ENCODE assay signal across 8 cellular contexts in the genomic region with DNA sequence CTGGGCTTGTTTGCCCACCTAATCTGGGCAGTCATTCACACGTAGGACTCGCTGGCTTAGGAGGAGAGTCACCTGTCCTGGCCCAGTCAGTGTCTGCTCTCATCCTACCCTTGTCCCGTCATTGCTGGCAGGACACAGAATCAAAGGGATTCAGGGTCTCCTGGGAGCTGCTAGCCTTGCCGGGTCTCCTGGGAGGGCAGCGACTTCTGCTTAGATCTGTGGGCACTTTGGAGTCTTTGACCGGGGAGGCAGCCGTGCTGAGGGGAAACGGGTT. TPM values are rescaled to one million over a fixed set of nuclear protein-coding genes. Genes with fewer than 3 reads are reported as not detected.
DNase-seq lines count a peak whose midpoint lies in the region; ATAC-seq and TF ChIP-seq lines count a peak whose summit lies in the region.

No MANE protein-coding gene starts in this region.

- 0 to 9% methylated on average over 6 of the region's 8 CpGs for WGBS in tibial nerve, 2 donors

- no peaks in the 10 kb centered on the region for H3K9me3 ChIP-seq in tibial nerve

- no peaks in the 10 kb centered on the region for H3K36me3 Mint-ChIP-seq in activated T-cell treated with anti-CD3 and anti-CD28 coated beads, Interleukin-2, amount 50 U/mL, for 72 hours (ENCODE audit: insufficient read depth in 2 of 2)
- no peaks in the 10 kb centered on the region for H3K36me3 Mint-ChIP-seq in activated T-helper 17 cell treated with anti-CD3 and anti-CD28 coated beads, Interleukin-2, amount 50 U/mL, for 72 hours (ENCODE audit: low read depth)

- peak overlapping the region; percentile 73 to 86 for H3K4me3 Mint-ChIP-seq in activated T-cell treated with anti-CD3 and anti-CD28 coated beads, Interleukin-2, amount 50 U/mL, for 72 hours
- H3K4me3 Mint-ChIP-seq in activated T-helper 17 cell treated with anti-CD3 and anti-CD28 coated beads, Interleukin-2, amount 50 U/mL, for 72 hours, result peak overlapping the region; percentile 86

- no peak for TF ChIP-seq CTCF in tibial nerve (IDR thresholded peaks at IDR 0.05)

- no peak for TF ChIP-seq POLR2A in tibial nerve (IDR thresholded peaks at IDR 0.05)

- TF ChIP-seq EP300 in tibial nerve (IDR thresholded peaks at IDR 0.05), result no peak

- H3K4me1 ChIP-seq in tibial nerve, result peaks cover 0 to 75% (median 60%) of the 10 kb centered on the region in 4 donors

- no peaks in the 10 kb centered on the region for H3K36me3 ChIP-seq in tibial nerve

- no peak for DNase-seq in activated T-cell treated with anti-CD3 and anti-CD28 coated beads, Interleukin-2, amount 50 U/mL, for 72 hours
- no peak for DNase-seq in activated T-cell treated with anti-CD3 and anti-CD28 coated beads, Interleukin-2, amount 50 U/mL, for 1 hour
- DNase-seq in tibial nerve (ENCODE audit: low spot score in 2 of 2), result peak in 1 of 2 donors; percentile 42
- no peak for DNase-seq in stimulated activated CD4-positive, alpha-beta T cell treated with anti-CD3 and anti-CD28 coated beads, Interleukin-4, amount 100 ng/mL, for 24 hours
- no peak for DNase-seq in globus pallidus (ENCODE audit: low spot score)
- no peak for DNase-seq in NCI-H510A treated with DMSO at 0.1 percent for 48 hours (lab: John Stamatoyannopoulos, UW)

- no peaks in the 10 kb centered on the region for H3K27me3 ChIP-seq in layer of hippocampus (ENCODE audit: control insufficient read depth, insufficient read depth, low read length)
- H3K27me3 ChIP-seq in tibial nerve, result no peaks in the 10 kb centered on the region

- H3K27me3 Mint-ChIP-seq in activated T-cell treated with anti-CD3 and anti-CD28 coated beads, Interleukin-2, amount 50 U/mL, for 72 hours (ENCODE audit: low read depth), result no peaks in the 10 kb centered on the region
- no peaks in the 10 kb centered on the region for H3K27me3 Mint-ChIP-seq in activated T-helper 17 cell treated with anti-CD3 and anti-CD28 coated beads, Interleukin-2, amount 50 U/mL, for 72 hours

- H3K4me1 Mint-ChIP-seq in activated T-cell treated with anti-CD3 and anti-CD28 coated beads, Interleukin-2, amount 50 U/mL, for 72 hours (ENCODE audit: low read depth), result peaks cover 77% of the 10 kb centered on the region
- peaks cover 23% of the 10 kb centered on the region for H3K4me1 Mint-ChIP-seq in activated T-helper 17 cell treated with anti-CD3 and anti-CD28 coated beads, Interleukin-2, amount 50 U/mL, for 72 hours

- ATAC-seq in activated T-cell treated with anti-CD3 and anti-CD28 coated beads, Interleukin-2, amount 50 U/mL, for 72 hours (replicated peaks in 1 of 2), result no peak
- ATAC-seq in activated T-helper 17 cell treated with anti-CD3 and anti-CD28 coated beads, Interleukin-2, amount 50 U/mL, for 72 hours (replicated peaks), result no peak

- peak overlapping the region; percentile 97 for H3K27ac ChIP-seq in layer of hippocampus (ENCODE audit: low read depth, low read length)
- peak overlapping the region; percentile 95 to 98 (median 96) for H3K27ac ChIP-seq in tibial nerve

- peak overlapping the region; percentile 95 for H3K27ac Mint-ChIP-seq in activated T-cell treated with anti-CD3 and anti-CD28 coated beads, Interleukin-2, amount 50 U/mL, for 72 hours
- H3K27ac Mint-ChIP-seq in activated T-helper 17 cell treated with anti-CD3 and anti-CD28 coated beads, Interleukin-2, amount 50 U/mL, for 72 hours, result peak overlapping the region; percentile 96

- H3K4me3 ChIP-seq in tibial nerve, result peak overlapping the region; percentile 43 to 77 (median 71)

- H3K9me3 Mint-ChIP-seq in activated T-cell treated with anti-CD3 and anti-CD28 coated beads, Interleukin-2, amount 50 U/mL, for 72 hours, result no peaks in the 10 kb centered on the region
- H3K9me3 Mint-ChIP-seq in activated T-helper 17 cell treated with anti-CD3 and anti-CD28 coated beads, Interleukin-2, amount 50 U/mL, for 72 hours, result no peaks in the 10 kb centered on the region

RNA-seq across cellular contexts. Expression of gene RAI1, which starts 12.6 kb away (rescaled TPM):
- 10 to 100 TPM; 19.5 to 21.3 TPM for total RNA-seq in activated T-cell treated with anti-CD3 and anti-CD28 coated beads, Interleukin-2, amount 50 U/mL, for 72 hours
- total RNA-seq in activated T-helper 17 cell treated with anti-CD3 and anti-CD28 coated beads, Interleukin-2, amount 50 U/mL, for 72 hours, result 10 to 100 TPM in 1 of 2 donors, 1 to 10 TPM in 1; 7.0 to 16.0 TPM
- total RNA-seq in tibial nerve, result 10 to 100 TPM; 32.9 to 52.7 (median 45.9) TPM
